ENCODE assay signal across 8 cellular contexts in the genomic region with DNA sequence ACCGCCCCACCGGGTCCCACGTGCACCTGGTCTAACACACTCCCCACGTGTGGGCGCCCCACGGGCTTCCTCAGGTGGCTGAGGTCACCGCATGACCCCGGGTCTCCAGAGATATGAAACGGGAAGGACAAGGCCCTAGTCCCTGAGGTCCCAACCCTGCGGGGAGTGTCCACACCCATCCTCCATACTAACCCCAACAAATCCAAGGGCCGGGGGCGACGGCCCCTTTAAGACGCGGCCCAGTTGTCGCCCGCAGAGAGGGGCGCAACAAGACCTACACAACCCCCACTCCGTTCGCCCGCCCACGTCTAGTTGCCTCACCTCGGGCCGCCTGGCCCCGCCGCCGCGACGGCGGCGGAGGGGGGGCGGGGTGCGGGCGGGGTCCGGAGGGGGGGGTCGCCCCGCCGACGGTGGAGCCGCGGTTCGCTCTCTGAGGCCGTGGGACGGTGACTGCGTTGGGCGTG.
DNase-seq lines count a peak whose midpoint lies in the region; ATAC-seq lines count a peak whose summit lies in the region.

No MANE protein-coding gene starts in this region.

- no peaks in the 10 kb centered on the region for H3K4me1 ChIP-seq in iPS DF 6.9 (ENCODE audit: control insufficient read depth, insufficient read depth, low read length)

- H3K9me3 ChIP-seq in iPS DF 6.9 (ENCODE audit: control insufficient read depth, insufficient read depth, low read length) = no peaks in the 10 kb centered on the region

- peaks cover 6% of the 10 kb centered on the region for H3K4me1 Mint-ChIP-seq in T-helper 1 cell treated with Interleukin-12 subunit alpha and Interleukin-12 subunit beta and Interleukin-4 antibody, amounts not matched to agents 30 μg/mL and 1 μg/mL, for 36 hours (ENCODE audit: low read depth)

- H3K36me3 ChIP-seq in iPS DF 6.9 (ENCODE audit: control insufficient read depth, insufficient read depth, low read length) = no peaks in the 10 kb centered on the region

- H3K27ac Mint-ChIP-seq in T-helper 1 cell treated with Interleukin-12 subunit alpha and Interleukin-12 subunit beta and Interleukin-4 antibody, amounts not matched to agents 30 μg/mL and 1 μg/mL, for 36 hours = peak overlapping the region; percentile 90

- H3K4me3 ChIP-seq in iPS DF 6.9 (ENCODE audit: low read length) (peak overlapping the region; percentile 86), skeletal muscle cell (ENCODE audit: low read depth, low read length) (peak overlapping the region; percentile 82)

- no peaks in the 10 kb centered on the region for H3K27me3 ChIP-seq in iPS DF 6.9 (ENCODE audit: control insufficient read depth, insufficient read depth, low read length)

- no peaks in the 10 kb centered on the region for H3K9me3 Mint-ChIP-seq in T-helper 1 cell treated with Interleukin-12 subunit alpha and Interleukin-12 subunit beta and Interleukin-4 antibody, amounts not matched to agents 30 μg/mL and 1 μg/mL, for 36 hours

- WGBS in iPS DF 6.9 (ENCODE audit: insufficient coverage, insufficient read length) = no CpG with 5 or more reads among the region's 46 CpGs

- H3K4me3 Mint-ChIP-seq in T-helper 1 cell treated with Interleukin-12 subunit alpha and Interleukin-12 subunit beta and Interleukin-4 antibody, amounts not matched to agents 30 μg/mL and 1 μg/mL, for 36 hours = peak overlapping the region; percentile 96

- H3K36me3 Mint-ChIP-seq in T-helper 1 cell treated with Interleukin-12 subunit alpha and Interleukin-12 subunit beta and Interleukin-4 antibody, amounts not matched to agents 30 μg/mL and 1 μg/mL, for 36 hours (ENCODE audit: low read depth) = peaks cover 7% of the 10 kb centered on the region

- H3K27me3 Mint-ChIP-seq in T-helper 1 cell treated with Interleukin-12 subunit alpha and Interleukin-12 subunit beta and Interleukin-4 antibody, amounts not matched to agents 30 μg/mL and 1 μg/mL, for 36 hours (ENCODE audit: low read depth) = no peaks in the 10 kb centered on the region

- DNase-seq in COLO668 (lab: John Stamatoyannopoulos, UW; ENCODE audit: unreplicated experiment) (peak; percentile 75), HS-5 (ENCODE audit: low read depth) (peak; percentile 10), iPS DF 6.9 (ENCODE audit: low read depth, low spot score) (no peak), skeletal muscle cell (ENCODE audit: low read depth) (no peak), EL (no peak)

- H3K27ac ChIP-seq in angular gyrus (ENCODE audit: low read depth, low read length) (peak overlapping the region; percentile 100), iPS DF 6.9 (ENCODE audit: low read length) (no peak overlapping the region)

- peak; percentile 15 for ATAC-seq in GM19468 (IDR thresholded peaks at IDR 0.05; ENCODE audit: extremely low read depth, unreplicated experiment)

Comparison
In these comparisons a context has a peak if more than half of its experiments do, and no peak if none do; other contexts are left out.
1. DNase-seq: peak in COLO668 (single experiment) and HS-5 (single experiment); none in iPS DF 6.9 (single experiment), skeletal muscle cell (single experiment) and EL (single experiment).